13 cellular contexts compared by ENCODE assay signal in the genomic region with DNA sequence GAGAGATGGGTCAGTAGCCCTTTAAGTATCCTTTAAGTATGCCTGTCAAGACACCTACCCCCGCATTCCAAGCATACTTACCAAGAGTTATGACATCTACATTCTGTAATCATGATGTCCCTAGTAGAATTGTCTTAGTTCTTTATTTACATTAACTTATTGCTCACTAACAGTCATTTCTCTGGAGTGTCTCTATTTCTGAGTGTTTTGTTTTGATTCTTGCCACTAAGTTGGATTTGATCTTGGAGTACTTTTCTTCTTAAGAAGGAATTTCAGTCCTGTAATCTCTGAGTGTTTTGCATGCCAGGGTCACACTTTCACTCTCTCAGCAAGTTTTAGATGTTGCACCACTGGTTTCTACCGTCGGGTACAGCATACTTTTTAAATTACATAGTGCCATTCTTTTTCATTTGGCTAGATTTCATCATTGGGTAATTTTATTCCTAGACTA.
DNase-seq lines count a peak whose midpoint lies in the region; ATAC-seq, FAIRE-seq and TF ChIP-seq lines count a peak whose summit lies in the region.
"Had no signal": no experiment of that assay in that cellular context is flagged by ENCODE, and none has a peak within 500 bp of the region (broad histone marks: within the 10 kb centered on the region; RNA-seq: fewer than 3 reads in every experiment).

No MANE protein-coding gene starts in this region.

- H3F3A ChIP-seq in smooth muscle cell (ENCODE audit: low read depth): no peaks in the 10 kb centered on the region

- 19% methylated on average over 3 of the region's 3 CpGs for WGBS in smooth muscle cell (ENCODE audit: low lambda C conversion rate)

- H3K9ac ChIP-seq in smooth muscle cell (ENCODE audit: low read depth): no peak overlapping the region

- TF ChIP-seq POLR2A in H54 (IDR thresholded peaks at IDR 0.05; ENCODE audit: low read depth, low read length) (no peak), GM18505 (IDR thresholded peaks at IDR 0.05; ENCODE audit: borderline replicate concordance, extremely low read depth, insufficient read depth, insufficient read length) (no peak)

- H3K4me1 ChIP-seq in foreskin keratinocyte: peaks cover 10% of the 10 kb centered on the region
- H3K4me1 ChIP-seq in smooth muscle cell (ENCODE audit: low read depth): peaks cover 7% of the 10 kb centered on the region

- no peak overlapping the region for H2AFZ ChIP-seq in smooth muscle cell (ENCODE audit: low read depth)

- TF ChIP-seq CTCF in foreskin keratinocyte (conservative IDR thresholded peaks at IDR 0.05): no peak
- no peak for TF ChIP-seq CTCF in smooth muscle cell (IDR thresholded peaks at IDR 0.05; ENCODE audit: borderline replicate concordance, insufficient read depth, poor library complexity, severe bottlenecking)
- TF ChIP-seq CTCF in D721Med (IDR thresholded peaks at IDR 0.05; ENCODE audit: insufficient read depth, missing control alignments): no peak
- no peak for TF ChIP-seq CTCF in GM13977 (IDR thresholded peaks at IDR 0.05; ENCODE audit: extremely low read depth, insufficient read depth, missing control alignments)

- H4K20me1 ChIP-seq in smooth muscle cell (ENCODE audit: low read depth): no peaks in the 10 kb centered on the region

- no peaks in the 10 kb centered on the region for H3K9me3 ChIP-seq in smooth muscle cell (replicated peaks; ENCODE audit: low read depth)

- H3K27ac ChIP-seq in foreskin keratinocyte (no peak overlapping the region), smooth muscle cell (ENCODE audit: low read depth) (peak overlapping the region; percentile 58)

- no peaks in the 10 kb centered on the region for H3K79me2 ChIP-seq in smooth muscle cell (ENCODE audit: low read depth)

- H3K27me3 ChIP-seq in foreskin keratinocyte: no peaks in the 10 kb centered on the region
- no peaks in the 10 kb centered on the region for H3K27me3 ChIP-seq in smooth muscle cell (ENCODE audit: low read depth)

- no peaks in the 10 kb centered on the region for H3K36me3 ChIP-seq in smooth muscle cell (ENCODE audit: low read depth)

- DNase-seq in H54 (ENCODE audit: insufficient read length, low spot score) (peak; percentile 53), SW 1271 (lab: John Stamatoyannopoulos, UW) (peak; percentile 40 to 65), foreskin keratinocyte (peak; percentile 88 to 93), smooth muscle cell (lab: John Stamatoyannopoulos, UW; ENCODE audit: unreplicated experiment) (no peak), D721Med (ENCODE audit: insufficient read length, low spot score) (no peak), GM13977 (ENCODE audit: low spot score) (no peak)
- DNase-seq: activated B cell treated with CpG ODN at 0.5 μM for 24 hours, endodermal cell, GDM1, NCI-H82 had no signal

- peak; percentile 92 for FAIRE-seq in H54 (lab: Jason Lieb, UNC)
- no peak for FAIRE-seq in D721Med (lab: Jason Lieb, UNC)
- FAIRE-seq: K562 had no signal

- in situ Hi-C loops in GM13977 (cut with MboI; ENCODE audit: low pct_unique_long_range_greater_than_20kb, low sequenced_read_pairs, unreplicated experiment): no loop called here

- no peak overlapping the region for H3K4me3 ChIP-seq in smooth muscle cell
- H3K4me3 ChIP-seq: K562 had no signal

- H3K4me2 ChIP-seq in smooth muscle cell: peak overlapping the region; percentile 22

- peak; percentile 89 for ATAC-seq in foreskin keratinocyte
- no peak for ATAC-seq in GM21515 (IDR thresholded peaks at IDR 0.05; ENCODE audit: unreplicated experiment)
- ATAC-seq in GM18505 (IDR thresholded peaks at IDR 0.05; ENCODE audit: unreplicated experiment): no peak
- ATAC-seq: K562 had no signal

Comparison
In these comparisons a context has a peak if more than half of its experiments do, and no peak if none do; other contexts are left out.
1. DNase-seq: peak in H54 (single experiment), SW 1271 (2 of 2) and foreskin keratinocyte (2 of 2); none in smooth muscle cell (single experiment), D721Med (single experiment) and GM13977 (single experiment).